28 cellular contexts compared by ENCODE assay signal in genomic region chr7:46955526-46955925, GRCh38.
"Had no signal": no experiment of that assay in that cellular context is flagged by ENCODE, and none has a peak within 500 bp of the region (broad histone marks: within the 10 kb centered on the region; RNA-seq: fewer than 3 reads in every experiment).

No MANE protein-coding gene starts in this region.

- DNase-seq: hippocampal formation; left ventricle myocardium inferior; mesendoderm; midbrain; mucosa of descending colon; naive thymus-derived CD4-positive, alpha-beta T cell; nucleus accumbens; pancreas; posterior cingulate gyrus; retina; right cardiac atrium; stimulated activated CD4-positive, alpha-beta T cell treated with anti-CD3 and anti-CD28 coated beads, Interleukin-12 subunit alpha, Interleukin-12 subunit beta, amount 100 ng/mL, for 4 hours; stimulated activated CD4-positive, alpha-beta T cell treated with anti-CD3 and anti-CD28 coated beads, Interleukin-15, amount 100 ng/mL, for 24 hours; stimulated activated CD4-positive, alpha-beta T cell treated with anti-CD3 and anti-CD28 coated beads, Interleukin-4, amount 100 ng/mL, for 24 hours; stimulated activated naive CD4-positive, alpha-beta T cell; tibial artery; trophoblast cell; upper lobe of right lung had no signal

- H3K4me1 Mint-ChIP-seq: naive thymus-derived CD4-positive, alpha-beta T cell; neural crest cell; stimulated activated effector memory CD8-positive, alpha-beta T cell treated with anti-CD3 and anti-CD28 coated beads, Interleukin-12 subunit alpha, Interleukin-12 subunit beta, amount 100 ng/mL, for 72 hours had no signal

- H3K27ac Mint-ChIP-seq: naive thymus-derived CD4-positive, alpha-beta T cell; natural killer cell treated with Interleukin-12 subunit alpha and Interleukin-12 subunit beta and Interleukin-15 and Interleukin-18, amount 100 ng/mL, for 72 hours; stimulated activated effector memory CD8-positive, alpha-beta T cell treated with anti-CD3 and anti-CD28 coated beads, Interleukin-12 subunit alpha, Interleukin-12 subunit beta, amount 100 ng/mL, for 72 hours; stimulated activated naive CD8-positive, alpha-beta T cell treated with anti-CD3 and anti-CD28 coated beads, Interleukin-15, Interleukin-2, amounts not matched to agents 100 ng/mL and 50 ng/mL, for 24 hours had no signal

- H3K4me3 Mint-ChIP-seq: naive thymus-derived CD4-positive, alpha-beta T cell; natural killer cell treated with Interleukin-12 subunit alpha and Interleukin-12 subunit beta and Interleukin-15 and Interleukin-18, amount 100 ng/mL, for 72 hours; neural crest cell; stimulated activated effector memory CD8-positive, alpha-beta T cell treated with anti-CD3 and anti-CD28 coated beads, Interleukin-12 subunit alpha, Interleukin-12 subunit beta, amount 100 ng/mL, for 72 hours; stimulated activated naive CD8-positive, alpha-beta T cell treated with anti-CD3 and anti-CD28 coated beads, Interleukin-15, Interleukin-2, amounts not matched to agents 100 ng/mL and 50 ng/mL, for 24 hours had no signal

- H3K4me3 ChIP-seq: left ventricle myocardium inferior, lung, mucosa of descending colon, pancreas, prostate gland, skin epidermis, suprapubic skin, thoracic aorta, tibial artery, upper lobe of right lung had no signal

- H3K36me3 Mint-ChIP-seq: naive thymus-derived CD4-positive, alpha-beta T cell; natural killer cell treated with Interleukin-12 subunit alpha and Interleukin-12 subunit beta and Interleukin-15 and Interleukin-18, amount 100 ng/mL, for 72 hours; stimulated activated effector memory CD8-positive, alpha-beta T cell treated with anti-CD3 and anti-CD28 coated beads, Interleukin-12 subunit alpha, Interleukin-12 subunit beta, amount 100 ng/mL, for 72 hours had no signal

- ATAC-seq: mucosa of descending colon; naive thymus-derived CD4-positive, alpha-beta T cell; natural killer cell treated with Interleukin-12 subunit alpha and Interleukin-12 subunit beta and Interleukin-15 and Interleukin-18, amount 100 ng/mL, for 72 hours; pancreas; right cardiac atrium; sciatic nerve; stimulated activated effector memory CD8-positive, alpha-beta T cell treated with anti-CD3 and anti-CD28 coated beads, Interleukin-12 subunit alpha, Interleukin-12 subunit beta, amount 100 ng/mL, for 72 hours; upper lobe of right lung had no signal

- H3K27me3 Mint-ChIP-seq: naive thymus-derived CD4-positive, alpha-beta T cell; natural killer cell treated with Interleukin-12 subunit alpha and Interleukin-12 subunit beta and Interleukin-15 and Interleukin-18, amount 100 ng/mL, for 72 hours; stimulated activated naive CD8-positive, alpha-beta T cell treated with anti-CD3 and anti-CD28 coated beads, Interleukin-15, Interleukin-2, amounts not matched to agents 100 ng/mL and 50 ng/mL, for 24 hours had no signal
